In the genomic region with DNA sequence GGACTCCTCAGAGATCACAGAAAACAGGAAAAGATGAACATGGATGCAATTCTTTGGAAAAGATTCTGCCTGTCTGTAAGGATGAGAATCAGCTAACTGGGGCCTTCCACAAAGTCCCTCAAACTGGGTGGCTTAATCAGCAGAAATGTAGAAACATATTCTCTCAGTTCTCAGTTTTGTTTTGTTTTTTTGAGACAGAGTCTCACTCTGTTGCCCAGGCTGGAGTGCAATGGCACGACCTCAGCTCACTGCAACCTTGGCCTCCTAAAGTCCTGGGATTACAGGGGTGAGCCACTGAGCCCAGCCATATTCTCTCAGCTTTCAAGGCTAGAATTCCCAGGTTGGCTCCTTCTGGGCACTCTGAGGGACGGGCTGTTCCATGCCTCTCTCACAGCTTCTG, we compare ENCODE assay signal across 22 cellular contexts. TPM values are rescaled to one million over a fixed set of nuclear protein-coding genes. Genes with fewer than 3 reads are reported as not detected.
DNase-seq lines count a peak whose midpoint lies in the region; ATAC-seq, FAIRE-seq and TF ChIP-seq lines count a peak whose summit lies in the region.
"Had no signal": no experiment of that assay in that cellular context is flagged by ENCODE, and none has a peak within 500 bp of the region (broad histone marks: within the 10 kb centered on the region; RNA-seq: fewer than 3 reads in every experiment).

No MANE protein-coding gene starts in this region.

- no peak for DNase-seq in HepG2 (ENCODE audit: low spot score)
- no peak for DNase-seq in right lobe of liver
- no peak for DNase-seq in endothelial cell of umbilical vein (ENCODE audit: low read depth, low spot score)
- no peak for DNase-seq in smooth muscle cell (lab: John Stamatoyannopoulos, UW; ENCODE audit: unreplicated experiment)
- DNase-seq in iPS-NIHi7 (ENCODE audit: extremely low spot score): no peak
- DNase-seq in germinal center (ENCODE audit: low spot score): no peak
- no peak for DNase-seq in DMS153 (lab: John Stamatoyannopoulos, UW)
- DNase-seq: 8988T; Caco-2; CD4-positive, alpha-beta memory T cell; Karpas-422; NCI-H1436; NCI-H187 treated with DMSO at 0.1 percent for 48 hours; NCI-H2107; NCI-H446 treated with DMSO at 0.1 percent for 48 hours; NCI-H526 treated with DMSO at 0.1 percent for 48 hours; PC-3; SHP77 had no signal

- TF ChIP-seq EP300 in HepG2 (IDR thresholded peaks at IDR 0.05; ENCODE audit: low read depth in 2 of 2, low read length in 2 of 2): no peak
- no peak for TF ChIP-seq EP300 in HepG2 (CRISPR knock-in tag; IDR thresholded peaks at IDR 0.05; ENCODE audit: borderline replicate concordance)

- intact Hi-C loops in HepG2 (cut with micrococcal nuclease; ENCODE audit: unreplicated experiment) (no loop called here), right lobe of liver (cut with DNase I) (no loop called here), endothelial cell of umbilical vein (cut with micrococcal nuclease) (no loop called here)

- TF ChIP-seq RAD21 in HepG2 (CRISPR knock-in tag; IDR thresholded peaks at IDR 0.05): no peak

- POLR2A ChIA-PET in HepG2 (lab: Yijun Ruan, JAX): interaction anchor here (1.3 kb wide), 1 partner anchor 61 kb away, joined by 5 read pairs; no protein-coding TSS in a partner anchor
- POLR2A ChIA-PET in endothelial cell of umbilical vein (lab: Charles Lee): no interaction called here

- no peak overlapping the region for H3K9ac ChIP-seq in HepG2 (ENCODE audit: insufficient read depth, low read depth, low read length)
- no peak overlapping the region for H3K9ac ChIP-seq in endothelial cell of umbilical vein (replicated peaks; ENCODE audit: extremely low read depth, insufficient read depth, low read length)
- no peak overlapping the region for H3K9ac ChIP-seq in smooth muscle cell (ENCODE audit: low read depth)
- H3K9ac ChIP-seq: BLaER1 treated with 17β-estradiol and CSF1 and Interleukin-3, amounts not matched to agents 10 nM and 100 nM had no signal

- H3K4me1 ChIP-seq in HepG2 (ENCODE audit: insufficient read depth, low read length) (peaks cover 41% of the 10 kb centered on the region), right lobe of liver (peaks cover 0 to 7% (median 0%) of the 10 kb centered on the region in 4 donors), endothelial cell of umbilical vein (ENCODE audit: control insufficient read depth, extremely low read depth, insufficient read depth, low read length) (peaks cover 10% of the 10 kb centered on the region), smooth muscle cell (ENCODE audit: low read depth) (no peaks in the 10 kb centered on the region)
- H3K4me1 ChIP-seq: HAP-1 had no signal

- CTCF ChIA-PET in HepG2 (lab: Yijun Ruan, JAX; ENCODE audit: low intra/inter-chr PET ratio, low total read pairs): no interaction called here
- CTCF ChIA-PET in endothelial cell of umbilical vein (lab: Charles Lee): interaction anchor here (3.6 kb wide), 1 partner anchor 61 kb away, joined by 21 read pairs; no protein-coding TSS in a partner anchor

- WGBS in HepG2 (ENCODE audit: low lambda C conversion rate): 28% methylated on average over 2 of the region's 2 CpGs
- WGBS in right lobe of liver (ENCODE audit: insufficient coverage, low coverage, low lambda C conversion rate, missing lambda C conversion rate): 60% methylated on average over 1 of the region's 2 CpGs
- 88% methylated on average over 2 of the region's 2 CpGs for WGBS in smooth muscle cell (ENCODE audit: low lambda C conversion rate)

- H3K4me2 ChIP-seq in HepG2 (ENCODE audit: low read depth, low read length) (0 out of 2 replicates have a peak overlapping the region, but pooled peaks have one; percentile 27), endothelial cell of umbilical vein (ENCODE audit: insufficient read depth, low read length) (no peak overlapping the region), smooth muscle cell (no peak overlapping the region)
- H3K4me2 ChIP-seq: BLaER1 treated with 17β-estradiol and CSF1 and Interleukin-3, amounts not matched to agents 10 nM and 100 nM; GM23338 had no signal

- H3F3A ChIP-seq in smooth muscle cell (ENCODE audit: low read depth): no peaks in the 10 kb centered on the region

- no peak overlapping the region for H3K27ac ChIP-seq in HepG2 (ENCODE audit: extremely low read length, insufficient read depth, low read length)
- H3K27ac ChIP-seq in right lobe of liver: no peak overlapping the region
- H3K27ac ChIP-seq in endothelial cell of umbilical vein (ENCODE audit: insufficient read depth, low read depth, low read length): no peak overlapping the region
- H3K27ac ChIP-seq in smooth muscle cell (ENCODE audit: low read depth): no peak overlapping the region
- H3K27ac ChIP-seq: BLaER1 treated with 17β-estradiol and CSF1 and Interleukin-3, amounts not matched to agents 10 nM and 100 nM had no signal

- no peaks in the 10 kb centered on the region for H4K20me1 ChIP-seq in HepG2 (ENCODE audit: insufficient read depth, low read length)
- no peaks in the 10 kb centered on the region for H4K20me1 ChIP-seq in endothelial cell of umbilical vein (replicated peaks; ENCODE audit: control insufficient read depth, extremely low read depth, insufficient read depth, low read length)
- H4K20me1 ChIP-seq in smooth muscle cell (ENCODE audit: low read depth): no peaks in the 10 kb centered on the region
- H4K20me1 ChIP-seq: BLaER1 treated with 17β-estradiol and CSF1 and Interleukin-3, amounts not matched to agents 10 nM and 100 nM had no signal

- BruUV-seq in HepG2 (replicated peaks; lab: Mats Ljungman, UMichigan): no TSS peak
- no TSS peak for BruUV-seq in endothelial cell of umbilical vein (replicated peaks; lab: Mats Ljungman, UMichigan)

- no peak for FAIRE-seq in HepG2 (lab: Jason Lieb, UNC)
- FAIRE-seq in endothelial cell of umbilical vein (lab: Jason Lieb, UNC): peak; percentile 31
- FAIRE-seq: G401.6 had no signal

- no peak for TF ChIP-seq CTCF in HepG2 (CRISPR knock-in tag; IDR thresholded peaks at IDR 0.05)
- no peak for TF ChIP-seq CTCF in right lobe of liver (IDR thresholded peaks at IDR 0.05)
- TF ChIP-seq CTCF in endothelial cell of umbilical vein (IDR thresholded peaks at IDR 0.05; ENCODE audit: extremely low read depth in 1 of 2, insufficient read depth in 1 of 2, low read depth in 1 of 2, low read length in 2 of 2): no peak
- no peak for TF ChIP-seq CTCF in smooth muscle cell (IDR thresholded peaks at IDR 0.05; ENCODE audit: borderline replicate concordance, insufficient read depth, poor library complexity, severe bottlenecking)

- no peak for TF ChIP-seq POLR2A in HepG2 (IDR thresholded peaks at IDR 0.05; ENCODE audit: insufficient read depth in 1 of 2, low read depth in 2 of 2, low read length in 2 of 2)
- no peak for TF ChIP-seq POLR2A in right lobe of liver (IDR thresholded peaks at IDR 0.05)
- no peak for TF ChIP-seq POLR2A in endothelial cell of umbilical vein (IDR thresholded peaks at IDR 0.05; ENCODE audit: low read depth, low read length)

- no peaks in the 10 kb centered on the region for H3K9me1 ChIP-seq in endothelial cell of umbilical vein (replicated peaks; ENCODE audit: control insufficient read depth, extremely low read depth, insufficient read depth, low read length)

- ATAC-seq in HepG2 (no peak; the same call in 1 of the 3 replicates), right lobe of liver (no peak)
- ATAC-seq: GM23338, PC-3 had no signal

- H3K4me3 ChIP-seq in HepG2 (replicated peaks in 1 of 3; ENCODE audit: insufficient read depth in 1 of 3, low read depth in 2 of 3, low read length in 3 of 3) (no peak overlapping the region; a peak in 1 of 6 replicates), right lobe of liver (no peak overlapping the region), endothelial cell of umbilical vein (replicated peaks in 1 of 3; ENCODE audit: insufficient read depth in 1 of 3, low read depth in 1 of 3, low read length in 3 of 3) (no peak overlapping the region), smooth muscle cell (no peak overlapping the region)
- H3K4me3 ChIP-seq: BLaER1 treated with 17β-estradiol and CSF1 and Interleukin-3, amounts not matched to agents 10 nM and 100 nM; GM23338; HAP-1 had no signal

- H2AFZ ChIP-seq in HepG2 (ENCODE audit: low read length) (no peak overlapping the region), endothelial cell of umbilical vein (ENCODE audit: low read depth, low read length) (no peak overlapping the region), smooth muscle cell (ENCODE audit: low read depth) (peak overlapping the region; percentile 12)
- H2AFZ ChIP-seq: GM23338 had no signal

- H3K36me3 ChIP-seq in HepG2 (replicated peaks in 1 of 2; ENCODE audit: control insufficient read depth in 1 of 2, insufficient read depth in 2 of 2, low read length in 2 of 2) (no peaks in the 10 kb centered on the region), right lobe of liver (no peaks in the 10 kb centered on the region), endothelial cell of umbilical vein (ENCODE audit: control insufficient read depth in 2 of 2, extremely low read depth in 1 of 2, insufficient read depth in 2 of 2, low read length in 2 of 2) (no peaks in the 10 kb centered on the region), smooth muscle cell (ENCODE audit: low read depth) (no peaks in the 10 kb centered on the region)
- H3K36me3 ChIP-seq: BLaER1 treated with 17β-estradiol and CSF1 and Interleukin-3, amounts not matched to agents 10 nM and 100 nM; HAP-1 had no signal

- in situ Hi-C loops in HepG2 (cut with HindIII; ENCODE audit: extremely low pct_ligation_motif_present, low pct_unique_long_range_greater_than_20kb): no loop called here

- dilution Hi-C loops in endothelial cell of umbilical vein (cut with MboI; ENCODE audit: extremely low pct_ligation_motif_present, low sequenced_read_pairs): no loop called here

- no peaks in the 10 kb centered on the region for H3K79me2 ChIP-seq in HepG2 (ENCODE audit: insufficient read depth, low read length)
- no peaks in the 10 kb centered on the region for H3K79me2 ChIP-seq in endothelial cell of umbilical vein (ENCODE audit: control insufficient read depth, insufficient read depth, low read length)
- no peaks in the 10 kb centered on the region for H3K79me2 ChIP-seq in smooth muscle cell (ENCODE audit: low read depth)

- H3K9me3 ChIP-seq in HepG2 (ENCODE audit: low read length): no peaks in the 10 kb centered on the region
- no peaks in the 10 kb centered on the region for H3K9me3 ChIP-seq in right lobe of liver
- H3K9me3 ChIP-seq in endothelial cell of umbilical vein (replicated peaks; ENCODE audit: control insufficient read depth, insufficient read depth, low read length): no peaks in the 10 kb centered on the region
- no peaks in the 10 kb centered on the region for H3K9me3 ChIP-seq in smooth muscle cell (replicated peaks; ENCODE audit: low read depth)
- H3K9me3 ChIP-seq: BLaER1 treated with 17β-estradiol and CSF1 and Interleukin-3, amounts not matched to agents 10 nM and 100 nM; Caco-2; HAP-1 had no signal

- H3K27me3 ChIP-seq in HepG2 (ENCODE audit: control insufficient read depth in 1 of 2, insufficient read depth in 2 of 2, low read length in 2 of 2): no peaks in the 10 kb centered on the region
- no peaks in the 10 kb centered on the region for H3K27me3 ChIP-seq in right lobe of liver
- no peaks in the 10 kb centered on the region for H3K27me3 ChIP-seq in endothelial cell of umbilical vein (ENCODE audit: control insufficient read depth in 2 of 2, insufficient read depth in 2 of 2, low read length in 2 of 2)
- no peaks in the 10 kb centered on the region for H3K27me3 ChIP-seq in smooth muscle cell (ENCODE audit: low read depth)
- H3K27me3 ChIP-seq: BLaER1 treated with 17β-estradiol and CSF1 and Interleukin-3, amounts not matched to agents 10 nM and 100 nM had no signal

RNA-seq across cellular contexts. Expression of a gene that starts 38.2 kb away (rescaled TPM):
- 28.9 and 30.2 TPM in 2 replicates for total RNA-seq in HepG2 (2016; rRNA removed; fragmentation: Illumina TruSeq; extraction: Trizol)
- total RNA-seq in HepG2 (2016; cell fraction: cytosol; rRNA removed; fragmentation: Illumina TruSeq; extraction: Trizol; ENCODE audit: low read depth): 16.2 and 21.0 TPM in 2 replicates
- total RNA-seq in HepG2 (2016; cell fraction: insoluble cytoplasmic fraction; rRNA removed; fragmentation: Illumina TruSeq; extraction: Trizol): 26.9 and 28.6 TPM in 2 replicates
- total RNA-seq in HepG2 (2016; cell fraction: membrane; rRNA removed; fragmentation: Illumina TruSeq; extraction: Trizol): 15.5 and 15.9 TPM in 2 replicates
- total RNA-seq in HepG2 (2016; cell fraction: nucleus; rRNA removed; fragmentation: Illumina TruSeq; extraction: Trizol): 33.5 and 40.7 TPM in 2 replicates
- polyA plus RNA-seq in HepG2 (2011; rRNA removed): 42.8 and 43.7 TPM in 2 replicates
- 26.7 and 33.0 TPM in 2 replicates for polyA plus RNA-seq in HepG2 (2011; cell fraction: cytosol; rRNA removed)
- polyA plus RNA-seq in HepG2 (2011; cell fraction: nucleus; rRNA removed): 30.4 and 31.8 TPM in 2 replicates
- 21.0 and 26.9 TPM in 2 replicates for polyA plus RNA-seq in HepG2 (2012)
- polyA plus RNA-seq in HepG2 (2016; cell fraction: cytosol; fragmentation: Illumina TruSeq; extraction: Trizol; ENCODE audit: low read depth): 0.83 and 0.97 TPM in 2 replicates
- polyA plus RNA-seq in HepG2 (2016; cell fraction: insoluble cytoplasmic fraction; fragmentation: Illumina TruSeq; extraction: Trizol; ENCODE audit: low read depth): 22.9 and 23.8 TPM in 2 replicates
- 3.9 and 5.6 TPM in 2 replicates for polyA plus RNA-seq in HepG2 (2016; cell fraction: membrane; fragmentation: Illumina TruSeq; extraction: Trizol; ENCODE audit: low read depth)
- 35.5 and 36.6 TPM in 2 replicates for polyA plus RNA-seq in HepG2 (2016; cell fraction: nucleus; fragmentation: Illumina TruSeq; extraction: Trizol; ENCODE audit: insufficient read depth, low read depth)
- 62.5 and 153 TPM in 2 replicates for polyA minus RNA-seq in HepG2 (2011; rRNA and poly(A)+ RNA removed; ENCODE audit: low replicate concordance)
- polyA minus RNA-seq in HepG2 (2011; cell fraction: cytosol; rRNA and poly(A)+ RNA removed): 23.9 and 31.3 TPM in 2 replicates
- 47.6 and 65.9 TPM in 2 replicates for polyA minus RNA-seq in HepG2 (2011; cell fraction: nucleus; rRNA and poly(A)+ RNA removed)
- total RNA-seq in right lobe of liver: 10 to 100 TPM; 35.4 to 63.4 (median 43.1) TPM
- 71.0 and 84.3 TPM in 2 replicates for total RNA-seq in endothelial cell of umbilical vein
- 56.5 and 58.8 TPM in 2 replicates for polyA plus RNA-seq in endothelial cell of umbilical vein
- polyA plus RNA-seq in endothelial cell of umbilical vein (2011; cell fraction: cytosol; rRNA removed): 49.1 and 55.8 TPM in 2 replicates
- polyA plus RNA-seq in endothelial cell of umbilical vein (2011; cell fraction: nucleus; rRNA removed): 102 and 111 TPM in 2 replicates
- polyA plus RNA-seq in endothelial cell of umbilical vein (2012): 48.5 and 54.6 TPM in 2 replicates
- 134 and 157 TPM in 2 replicates for polyA minus RNA-seq in endothelial cell of umbilical vein
- polyA minus RNA-seq in endothelial cell of umbilical vein (2011; cell fraction: cytosol; rRNA and poly(A)+ RNA removed): 31.1 TPM
- polyA minus RNA-seq in endothelial cell of umbilical vein (2011; cell fraction: nucleus; rRNA and poly(A)+ RNA removed): 80.5 and 107 TPM in 2 replicates
- total RNA-seq in smooth muscle cell: 40.4 and 42.2 TPM in 2 replicates
- 15.3 and 24.0 TPM in 2 replicates for polyA plus RNA-seq in smooth muscle cell

RNA-seq across cellular contexts. Expression of a gene that starts 40.1 kb away (rescaled TPM):
- 14.2 and 20.9 TPM in 2 replicates for total RNA-seq in HepG2 (2016; rRNA removed; fragmentation: Illumina TruSeq; extraction: Trizol)
- 4.6 and 5.1 TPM in 2 replicates for total RNA-seq in HepG2 (2016; cell fraction: cytosol; rRNA removed; fragmentation: Illumina TruSeq; extraction: Trizol; ENCODE audit: low read depth)
- 14.0 and 22.1 TPM in 2 replicates for total RNA-seq in HepG2 (2016; cell fraction: insoluble cytoplasmic fraction; rRNA removed; fragmentation: Illumina TruSeq; extraction: Trizol)
- 7.2 and 7.6 TPM in 2 replicates for total RNA-seq in HepG2 (2016; cell fraction: membrane; rRNA removed; fragmentation: Illumina TruSeq; extraction: Trizol)
- total RNA-seq in HepG2 (2016; cell fraction: nucleus; rRNA removed; fragmentation: Illumina TruSeq; extraction: Trizol): 30.3 and 32.1 TPM in 2 replicates
- 18.6 and 20.5 TPM in 2 replicates for polyA plus RNA-seq in HepG2 (2011; rRNA removed)
- 9.6 and 13.2 TPM in 2 replicates for polyA plus RNA-seq in HepG2 (2011; cell fraction: cytosol; rRNA removed)
- polyA plus RNA-seq in HepG2 (2011; cell fraction: nucleus; rRNA removed): 37.9 and 40.8 TPM in 2 replicates
- polyA plus RNA-seq in HepG2 (2012): 20.5 and 20.8 TPM in 2 replicates
- polyA plus RNA-seq in HepG2 (2016; cell fraction: cytosol; fragmentation: Illumina TruSeq; extraction: Trizol; ENCODE audit: low read depth): 1.9 and 2.0 TPM in 2 replicates
- polyA plus RNA-seq in HepG2 (2016; cell fraction: insoluble cytoplasmic fraction; fragmentation: Illumina TruSeq; extraction: Trizol; ENCODE audit: low read depth): 15.5 and 16.5 TPM in 2 replicates
- polyA plus RNA-seq in HepG2 (2016; cell fraction: membrane; fragmentation: Illumina TruSeq; extraction: Trizol; ENCODE audit: low read depth): 3.5 and 4.0 TPM in 2 replicates
- 75.5 and 80.1 TPM in 2 replicates for polyA plus RNA-seq in HepG2 (2016; cell fraction: nucleus; fragmentation: Illumina TruSeq; extraction: Trizol; ENCODE audit: insufficient read depth, low read depth)
- 9.4 and 18.6 TPM in 2 replicates for polyA minus RNA-seq in HepG2 (2011; rRNA and poly(A)+ RNA removed; ENCODE audit: low replicate concordance)
- 8.1 and 11.2 TPM in 2 replicates for polyA minus RNA-seq in HepG2 (2011; cell fraction: cytosol; rRNA and poly(A)+ RNA removed)
- polyA minus RNA-seq in HepG2 (2011; cell fraction: nucleus; rRNA and poly(A)+ RNA removed): 40.6 and 42.0 TPM in 2 replicates
- 10 to 100 TPM in 2 of 6 experiments, 1 to 10 TPM in 4; 8.5 to 13.0 (median 9.3) TPM for total RNA-seq in right lobe of liver
- 24.4 and 26.5 TPM in 2 replicates for total RNA-seq in endothelial cell of umbilical vein
- polyA plus RNA-seq in endothelial cell of umbilical vein: 9.4 and 10.0 TPM in 2 replicates
- 12.5 and 13.6 TPM in 2 replicates for polyA plus RNA-seq in endothelial cell of umbilical vein (2011; cell fraction: cytosol; rRNA removed)
- polyA plus RNA-seq in endothelial cell of umbilical vein (2011; cell fraction: nucleus; rRNA removed): 34.1 and 41.2 TPM in 2 replicates
- polyA plus RNA-seq in endothelial cell of umbilical vein (2012): 11.8 and 15.7 TPM in 2 replicates
- 10.0 and 11.4 TPM in 2 replicates for polyA minus RNA-seq in endothelial cell of umbilical vein
- 11.6 TPM for polyA minus RNA-seq in endothelial cell of umbilical vein (2011; cell fraction: cytosol; rRNA and poly(A)+ RNA removed)
- 15.6 and 20.2 TPM in 2 replicates for polyA minus RNA-seq in endothelial cell of umbilical vein (2011; cell fraction: nucleus; rRNA and poly(A)+ RNA removed)
- 19.5 and 20.6 TPM in 2 replicates for total RNA-seq in smooth muscle cell
- 8.8 and 13.9 TPM in 2 replicates for polyA plus RNA-seq in smooth muscle cell
